In the genomic region with DNA sequence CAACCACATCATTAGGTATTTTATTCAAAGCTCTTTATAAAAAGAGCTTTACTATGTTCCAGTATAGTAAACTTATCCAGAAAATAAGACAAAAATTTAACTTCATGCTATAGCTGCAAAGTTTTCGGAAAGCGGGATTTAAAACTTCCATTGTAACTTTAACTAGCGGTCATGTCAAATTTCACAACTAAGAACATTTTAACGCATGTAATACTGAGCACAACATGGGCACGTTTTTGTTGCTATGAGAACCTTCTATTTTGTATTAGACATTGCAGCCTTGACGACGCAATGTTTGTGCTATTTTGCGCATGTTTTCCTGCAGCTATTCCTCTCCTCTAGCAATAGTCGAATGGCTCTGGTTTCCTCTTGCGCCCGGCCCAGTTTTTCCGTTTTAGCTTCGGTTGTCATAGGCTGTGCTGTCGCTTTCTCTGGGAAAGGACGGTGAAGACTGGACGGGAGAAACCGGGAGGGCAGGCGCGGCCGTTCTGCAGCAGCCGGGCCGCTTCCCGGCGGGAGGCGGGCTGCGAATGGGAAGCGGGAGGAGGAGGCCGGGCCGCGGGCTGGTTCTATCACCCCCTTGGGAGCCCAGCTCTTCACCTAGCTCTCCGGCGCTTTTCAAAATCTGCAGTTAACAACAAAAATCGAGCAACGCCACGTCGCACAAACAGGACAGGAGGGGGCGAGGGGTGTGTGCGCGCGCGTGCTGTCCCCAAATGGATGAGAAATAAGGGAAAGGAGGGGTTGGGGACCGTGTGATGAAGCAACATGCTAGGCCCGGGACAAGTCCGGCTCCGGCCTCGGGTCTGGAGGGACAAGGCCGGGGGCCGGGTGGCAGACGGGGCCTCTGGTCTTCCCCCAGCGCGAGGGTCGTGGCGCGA, we compare ENCODE assay signal across 8 cellular contexts.
DNase-seq lines count a peak whose midpoint lies in the region; ATAC-seq and TF ChIP-seq lines count a peak whose summit lies in the region.

No MANE protein-coding gene starts in this region.

- 0 out of 22 replicates have a peak, but pooled peaks cover 0 to 2% (median 0%) of the 10 kb centered on the region in 11 experiments for H3K36me3 ChIP-seq in BLaER1 treated with 17β-estradiol and CSF1 and Interleukin-3, amounts not matched to agents 10 nM and 100 nM
- no peaks in the 10 kb centered on the region for H3K36me3 ChIP-seq in endodermal cell (ENCODE audit: control insufficient read depth, insufficient read depth, low read length)

- H3K4me2 ChIP-seq in BLaER1 treated with 17β-estradiol and CSF1 and Interleukin-3, amounts not matched to agents 10 nM and 100 nM: peak overlapping the region; percentile 79 to 97 (median 92)

- H3K4me3 Mint-ChIP-seq in endodermal cell (peak overlapping the region; percentile 83), mesothelial cell of epicardium (peak overlapping the region; percentile 96)

- peak; percentile 67 for DNase-seq in NCI-H748 treated with DMSO at 0.1 percent for 48 hours (lab: John Stamatoyannopoulos, UW)
- peak; percentile 15 to 17 for DNase-seq in activated CD8-positive, alpha-beta memory T cell treated with anti-CD3 and anti-CD28 coated beads for 4 hours (ENCODE audit: low read depth in 2 of 2)
- DNase-seq in endodermal cell: no peak
- peak; percentile 52 to 78 for DNase-seq in mesothelial cell of epicardium (ENCODE audit: low spot score in 2 of 2, unreplicated experiment in 2 of 2)
- DNase-seq in stimulated activated CD8-positive, alpha-beta memory T cell treated with anti-CD3 and anti-CD28 coated beads, Interleukin-4, amount 100 ng/mL, for 1 hour (ENCODE audit: low read depth in 2 of 2, low spot score in 1 of 2): peak; percentile 23 to 40

- H3K4me1 Mint-ChIP-seq in endodermal cell (peaks cover 33% of the 10 kb centered on the region), mesothelial cell of epicardium (peaks cover 44% of the 10 kb centered on the region)

- peaks cover 6% of the 10 kb centered on the region for H3K36me3 Mint-ChIP-seq in endodermal cell (ENCODE audit: low read depth)
- peaks cover 1% of the 10 kb centered on the region for H3K36me3 Mint-ChIP-seq in mesothelial cell of epicardium

- H3K9me3 ChIP-seq in BLaER1 treated with 17β-estradiol and CSF1 and Interleukin-3, amounts not matched to agents 10 nM and 100 nM (replicated peaks in 1 of 11): no peaks in the 10 kb centered on the region
- no peaks in the 10 kb centered on the region for H3K9me3 ChIP-seq in endodermal cell (ENCODE audit: control insufficient read depth, low read length)

- peaks cover 26 to 43% (median 35%) of the 10 kb centered on the region in 10 experiments for H3K4me1 ChIP-seq in BLaER1 treated with 17β-estradiol and CSF1 and Interleukin-3, amounts not matched to agents 10 nM and 100 nM
- peaks cover 2% of the 10 kb centered on the region for H3K4me1 ChIP-seq in endodermal cell (ENCODE audit: control insufficient read depth, insufficient read depth, low read length)

- no peak for TF ChIP-seq CTCF in endodermal cell (conservative IDR thresholded peaks at IDR 0.05)
- TF ChIP-seq CTCF in mesothelial cell of epicardium (IDR thresholded peaks at IDR 0.05; ENCODE audit: unreplicated experiment): no peak

- peak; percentile 24 for ATAC-seq in GM19351 (IDR thresholded peaks at IDR 0.05; ENCODE audit: unreplicated experiment)
- peak; percentile 6 for ATAC-seq in HG03565 (IDR thresholded peaks at IDR 0.05; ENCODE audit: unreplicated experiment)

- H3K27me3 Mint-ChIP-seq in endodermal cell (ENCODE audit: insufficient read depth): no peaks in the 10 kb centered on the region
- no peaks in the 10 kb centered on the region for H3K27me3 Mint-ChIP-seq in mesothelial cell of epicardium (ENCODE audit: low read depth)

- H3K27ac Mint-ChIP-seq in endodermal cell: peak overlapping the region; percentile 99
- H3K27ac Mint-ChIP-seq in mesothelial cell of epicardium: peak overlapping the region; percentile 100

- peak overlapping the region; percentile 97 to 100 (median 99) for H3K27ac ChIP-seq in BLaER1 treated with 17β-estradiol and CSF1 and Interleukin-3, amounts not matched to agents 10 nM and 100 nM
- peak overlapping the region; percentile 100 for H3K27ac ChIP-seq in endodermal cell (ENCODE audit: low read depth, low read length)

- H3K9me3 Mint-ChIP-seq in endodermal cell (no peaks in the 10 kb centered on the region), mesothelial cell of epicardium (no peaks in the 10 kb centered on the region)

- H4K20me1 ChIP-seq in BLaER1 treated with 17β-estradiol and CSF1 and Interleukin-3, amounts not matched to agents 10 nM and 100 nM: no peaks in the 10 kb centered on the region

- peak overlapping the region; percentile 61 to 79 (median 68) for H3K4me3 ChIP-seq in BLaER1 treated with 17β-estradiol and CSF1 and Interleukin-3, amounts not matched to agents 10 nM and 100 nM
- peak overlapping the region; percentile 82 for H3K4me3 ChIP-seq in endodermal cell (ENCODE audit: low read length)

- 5 to 9% methylated on average over 22 to 54 of the region's 54 CpGs for WGBS in endodermal cell (ENCODE audit: insufficient coverage in 1 of 2, insufficient read length in 1 of 2), 2 experiments

- H3K9ac ChIP-seq in BLaER1 treated with 17β-estradiol and CSF1 and Interleukin-3, amounts not matched to agents 10 nM and 100 nM: peak overlapping the region; percentile 94 to 100 (median 99)
- H3K9ac ChIP-seq in endodermal cell (ENCODE audit: extremely low read depth, low read length, poor library complexity, severe bottlenecking): peak overlapping the region; percentile 99

- H3K27me3 ChIP-seq in BLaER1 treated with 17β-estradiol and CSF1 and Interleukin-3, amounts not matched to agents 10 nM and 100 nM: no peaks in the 10 kb centered on the region
- H3K27me3 ChIP-seq in endodermal cell (ENCODE audit: control insufficient read depth, insufficient read depth, low read length, poor library complexity, severe bottlenecking): no peaks in the 10 kb centered on the region
